ENCODE assay signal across 20 cellular contexts in genomic region chr12:10849425-10849878, GRCh38. TPM values are rescaled to one million over a fixed set of nuclear protein-coding genes. Genes with fewer than 3 reads are reported as not detected.
DNase-seq lines count a peak whose midpoint lies in the region; ATAC-seq, FAIRE-seq and TF ChIP-seq lines count a peak whose summit lies in the region.
"Had no signal": no experiment of that assay in that cellular context is flagged by ENCODE, and none has a peak within 500 bp of the region (broad histone marks: within the 10 kb centered on the region; RNA-seq: fewer than 3 reads in every experiment).

PRR4 (minus strand) TSS chr12:10849475; CDS start chr12:10849437, 38 bp downstream.

- H3K9me3 ChIP-seq in Karpas-422 (ENCODE audit: low read length) (no peaks in the 10 kb centered on the region), astrocyte (ENCODE audit: insufficient read depth, low read depth, low read length) (no peaks in the 10 kb centered on the region)
- H3K9me3 ChIP-seq: colonic mucosa, HAP-1, upper lobe of left lung had no signal

- FAIRE-seq in astrocyte (lab: Jason Lieb, UNC) = no peak
- FAIRE-seq: A204.1 had no signal

- no peaks in the 10 kb centered on the region for H3K9me2 ChIP-seq in Karpas-422 (replicated peaks; ENCODE audit: insufficient read depth, low read length)

- H3K4me3 ChIP-seq in Karpas-422 (ENCODE audit: low read length) (no peak within 1 kb of the TSS), astrocyte (ENCODE audit: insufficient read depth, low read depth, low read length) (no peak within 1 kb of the TSS)
- H3K4me3 ChIP-seq: colonic mucosa, HAP-1, upper lobe of left lung had no signal

- peaks cover 38% of the 10 kb centered on the region for H3K4me1 Mint-ChIP-seq in activated CD4-positive, alpha-beta memory T cell treated with anti-CD3 and anti-CD28 coated beads, Interleukin-2, amount 10 ng/mL, durations not matched to agents 7 days and 5 days
- H3K4me1 Mint-ChIP-seq in activated CD4-positive, alpha-beta memory T cell treated with anti-CD3 and anti-CD28 coated beads for 36 hours (ENCODE audit: low read depth) = peaks cover 33% of the 10 kb centered on the region
- H3K4me1 Mint-ChIP-seq in astrocyte (ENCODE audit: low read depth, unreplicated experiment) = no peaks in the 10 kb centered on the region
- H3K4me1 Mint-ChIP-seq in natural killer cell = peaks cover 44 to 50% of the 10 kb centered on the region in 2 donors

- no peak within 1 kb of the TSS for H3K27ac ChIP-seq in Karpas-422 (ENCODE audit: low read length)
- no peak within 1 kb of the TSS for H3K27ac ChIP-seq in astrocyte (ENCODE audit: low read depth, low read length)
- H3K27ac ChIP-seq: colonic mucosa, upper lobe of left lung had no signal

- H3K9ac ChIP-seq in Karpas-422 (ENCODE audit: low read length) (no peak within 1 kb of the TSS), astrocyte (ENCODE audit: low read length) (no peak within 1 kb of the TSS)

- POLR2A ChIA-PET in activated CD4-positive, alpha-beta memory T cell treated with anti-CD3 and anti-CD28 coated beads, Interleukin-2, amount 10 ng/mL, durations not matched to agents 7 days and 5 days (lab: Charles Lee) = interaction anchor here (1.4 kb wide), 1 partner anchor 322 kb away, joined by 12 read pairs; the partner anchor contains the start of gene SMIM10L1
- POLR2A ChIA-PET in activated CD4-positive, alpha-beta memory T cell treated with anti-CD3 and anti-CD28 coated beads for 36 hours (lab: Charles Lee) = no interaction called here

- peak within 1 kb of the TSS; percentile 21 for H3K27ac Mint-ChIP-seq in activated CD4-positive, alpha-beta memory T cell treated with anti-CD3 and anti-CD28 coated beads, Interleukin-2, amount 10 ng/mL, durations not matched to agents 7 days and 5 days
- no peak within 1 kb of the TSS for H3K27ac Mint-ChIP-seq in activated CD4-positive, alpha-beta memory T cell treated with anti-CD3 and anti-CD28 coated beads for 36 hours
- no peak within 1 kb of the TSS for H3K27ac Mint-ChIP-seq in astrocyte (ENCODE audit: unreplicated experiment)
- peak within 1 kb of the TSS; percentile 45 to 77 for H3K27ac Mint-ChIP-seq in natural killer cell
- H3K27ac Mint-ChIP-seq: activated T-cell treated with anti-CD3 and anti-CD28 coated beads, Interleukin-2, amount 50 U/mL, for 24 hours had no signal

- H3K36me3 ChIP-seq in Karpas-422 (ENCODE audit: insufficient read depth, low read length) (no peaks in the 10 kb centered on the region), astrocyte (ENCODE audit: insufficient read depth, low read length) (no peaks in the 10 kb centered on the region)
- H3K36me3 ChIP-seq: colonic mucosa, HAP-1 had no signal

- CTCF ChIA-PET in activated CD4-positive, alpha-beta memory T cell treated with anti-CD3 and anti-CD28 coated beads, Interleukin-2, amount 10 ng/mL, durations not matched to agents 7 days and 5 days (lab: Charles Lee) = no interaction called here
- CTCF ChIA-PET in activated CD4-positive, alpha-beta memory T cell treated with anti-CD3 and anti-CD28 coated beads for 36 hours (lab: Charles Lee) = no interaction called here

- 0 out of 2 replicates have a peak, but pooled peaks cover under 1% of the 10 kb centered on the region for H3K79me2 ChIP-seq in Karpas-422 (ENCODE audit: low read length)
- no peaks in the 10 kb centered on the region for H3K79me2 ChIP-seq in astrocyte (ENCODE audit: insufficient read depth, low read length)

- TF ChIP-seq CTCF in astrocyte (IDR thresholded peaks at IDR 0.05; ENCODE audit: insufficient read depth, low read depth, low read length) = no peak
- no peak for TF ChIP-seq CTCF in natural killer cell (IDR thresholded peaks at IDR 0.05)

- H3K27me3 ChIP-seq in Karpas-422 (ENCODE audit: low read length) (no peaks in the 10 kb centered on the region), astrocyte (ENCODE audit: insufficient read depth, low read length) (no peaks in the 10 kb centered on the region)
- H3K27me3 ChIP-seq: colonic mucosa, upper lobe of left lung had no signal

- H2AFZ ChIP-seq in Karpas-422 (ENCODE audit: low read length) (no peak within 1 kb of the TSS), astrocyte (ENCODE audit: low read depth, low read length) (no peak within 1 kb of the TSS)

- H3K27me3 Mint-ChIP-seq in activated CD4-positive, alpha-beta memory T cell treated with anti-CD3 and anti-CD28 coated beads, Interleukin-2, amount 10 ng/mL, durations not matched to agents 7 days and 5 days = no peaks in the 10 kb centered on the region
- H3K27me3 Mint-ChIP-seq in activated CD4-positive, alpha-beta memory T cell treated with anti-CD3 and anti-CD28 coated beads for 36 hours = no peaks in the 10 kb centered on the region
- H3K27me3 Mint-ChIP-seq in astrocyte (ENCODE audit: low read depth, unreplicated experiment) = no peaks in the 10 kb centered on the region
- no peaks in the 10 kb centered on the region for H3K27me3 Mint-ChIP-seq in natural killer cell (ENCODE audit: low read depth in 2 of 2)
- H3K27me3 Mint-ChIP-seq: activated T-cell treated with anti-CD3 and anti-CD28 coated beads, Interleukin-2, amount 50 U/mL, for 24 hours had no signal

- H3K4me2 ChIP-seq in Karpas-422 (ENCODE audit: low read depth, low read length, poor library complexity, severe bottlenecking) (no peak within 1 kb of the TSS), astrocyte (ENCODE audit: low read length) (no peak within 1 kb of the TSS)

- H3K9me3 Mint-ChIP-seq in activated CD4-positive, alpha-beta memory T cell treated with anti-CD3 and anti-CD28 coated beads, Interleukin-2, amount 10 ng/mL, durations not matched to agents 7 days and 5 days = peaks cover 3% of the 10 kb centered on the region
- no peaks in the 10 kb centered on the region for H3K9me3 Mint-ChIP-seq in activated CD4-positive, alpha-beta memory T cell treated with anti-CD3 and anti-CD28 coated beads for 36 hours
- H3K9me3 Mint-ChIP-seq in astrocyte (ENCODE audit: unreplicated experiment) (peaks cover 3% of the 10 kb centered on the region), natural killer cell (no peaks in the 10 kb centered on the region)
- H3K9me3 Mint-ChIP-seq: activated T-cell treated with anti-CD3 and anti-CD28 coated beads, Interleukin-2, amount 50 U/mL, for 24 hours had no signal

- intact Hi-C loops in activated CD4-positive, alpha-beta memory T cell treated with anti-CD3 and anti-CD28 coated beads for 36 hours (cut with micrococcal nuclease) = no loop called here
- intact Hi-C loops in natural killer cell (cut with micrococcal nuclease) = no loop called here

- no peak within 1 kb of the TSS for H3K4me3 Mint-ChIP-seq in activated CD4-positive, alpha-beta memory T cell treated with anti-CD3 and anti-CD28 coated beads, Interleukin-2, amount 10 ng/mL, durations not matched to agents 7 days and 5 days
- H3K4me3 Mint-ChIP-seq in activated CD4-positive, alpha-beta memory T cell treated with anti-CD3 and anti-CD28 coated beads for 36 hours = no peak within 1 kb of the TSS
- H3K4me3 Mint-ChIP-seq in astrocyte (ENCODE audit: unreplicated experiment) (no peak within 1 kb of the TSS), natural killer cell (no peak within 1 kb of the TSS)
- H3K4me3 Mint-ChIP-seq: activated T-cell treated with anti-CD3 and anti-CD28 coated beads, Interleukin-2, amount 50 U/mL, for 24 hours had no signal

- ATAC-seq in natural killer cell (peak; percentile 60 to 82 (median 78)), HG02763 (IDR thresholded peaks at IDR 0.05; ENCODE audit: unreplicated experiment) (no peak), GM18519 (IDR thresholded peaks at IDR 0.05; ENCODE audit: low FRiP score, unreplicated experiment) (no peak)

- H3K36me3 Mint-ChIP-seq in activated CD4-positive, alpha-beta memory T cell treated with anti-CD3 and anti-CD28 coated beads, Interleukin-2, amount 10 ng/mL, durations not matched to agents 7 days and 5 days (ENCODE audit: low read depth) = peaks cover 11% of the 10 kb centered on the region
- peaks cover 8% of the 10 kb centered on the region for H3K36me3 Mint-ChIP-seq in activated CD4-positive, alpha-beta memory T cell treated with anti-CD3 and anti-CD28 coated beads for 36 hours
- no peaks in the 10 kb centered on the region for H3K36me3 Mint-ChIP-seq in astrocyte (ENCODE audit: low read depth, unreplicated experiment)
- peaks cover 6% of the 10 kb centered on the region for H3K36me3 Mint-ChIP-seq in natural killer cell

- H3K4me1 ChIP-seq in Karpas-422 (ENCODE audit: low read length) (peaks cover 9% of the 10 kb centered on the region), astrocyte (ENCODE audit: insufficient read depth, low read length) (no peaks in the 10 kb centered on the region)
- H3K4me1 ChIP-seq: colonic mucosa, HAP-1, upper lobe of left lung had no signal

- H4K20me1 ChIP-seq in Karpas-422 (ENCODE audit: insufficient read depth, low read depth, low read length) (no peaks in the 10 kb centered on the region), astrocyte (ENCODE audit: insufficient read depth, low read length) (peaks cover 11% of the 10 kb centered on the region)

- DNase-seq in activated CD4-positive, alpha-beta memory T cell treated with anti-CD3 and anti-CD28 coated beads, Interleukin-2, amount 10 ng/mL, durations not matched to agents 7 days and 5 days = peak; percentile 60
- no peak for DNase-seq in activated CD4-positive, alpha-beta memory T cell treated with anti-CD3 and anti-CD28 coated beads for 36 hours
- DNase-seq in Karpas-422 (no peak), astrocyte (ENCODE audit: low read depth) (peak; percentile 12), natural killer cell (no peak), anterior cingulate cortex (lab: John Stamatoyannopoulos, UW) (no peak)
- DNase-seq: activated T-cell treated with anti-CD3 and anti-CD28 coated beads, Interleukin-2, amount 50 U/mL, for 24 hours; amniotic stem cell; C1 segment of cervical spinal cord; colonic mucosa; DMS79; NCI-H187 treated with DMSO at 0.1 percent for 48 hours; NCI-H510A; SIG-M5; T-helper 9 cell; upper lobe of left lung had no signal

RNA-seq across cellular contexts. Expression of gene PRR4, which starts in this region (rescaled TPM):
- under 1 TPM; 0.68 to 0.98 TPM for total RNA-seq in activated CD4-positive, alpha-beta memory T cell treated with anti-CD3 and anti-CD28 coated beads, Interleukin-2, amount 10 ng/mL, durations not matched to agents 7 days and 5 days
- total RNA-seq in activated CD4-positive, alpha-beta memory T cell treated with anti-CD3 and anti-CD28 coated beads for 36 hours = under 1 TPM in 1 of 2 experiments, not detected in 1; 0.57 TPM
- total RNA-seq in Karpas-422 (2014; rRNA removed; shearing (Covaris generic); ENCODE audit: low replicate concordance) = 5.7 and 12.7 TPM in 2 replicates
- total RNA-seq in astrocyte (1.1 and 2.2 TPM in 2 replicates), natural killer cell (1 to 10 TPM; 3.0 to 8.1 (median 3.6) TPM)

Comparison
In these comparisons a context has a peak if more than half of its experiments do, and no peak if none do; other contexts are left out.
1. H3K27ac Mint-ChIP-seq: peak in activated CD4-positive, alpha-beta memory T cell treated with anti-CD3 and anti-CD28 coated beads, Interleukin-2, amount 10 ng/mL, durations not matched to agents 7 days and 5 days (single experiment) and natural killer cell (2 of 2); none in activated CD4-positive, alpha-beta memory T cell treated with anti-CD3 and anti-CD28 coated beads for 36 hours (single experiment) and astrocyte (single experiment).
2. Peak in DNase-seq in activated CD4-positive, alpha-beta memory T cell treated with anti-CD3 and anti-CD28 coated beads, Interleukin-2, amount 10 ng/mL, durations not matched to agents 7 days and 5 days; RNA of the gene not detected or under 1 TPM.
3. ATAC-seq: peak in natural killer cell (3 of 3); none in HG02763 (single experiment) and GM18519 (single experiment).